Comparison of ENCODE assay signal across 8 cellular contexts in genomic region chr19:48963371-48964204, GRCh38. TPM values are rescaled to one million over a fixed set of nuclear protein-coding genes. Genes with fewer than 3 reads are reported as not detected.
A peak's percentile ranks its signal among the peaks of the same experiment; 100 is the strongest.
DNase-seq lines count a peak whose midpoint lies in the region; ATAC-seq and TF ChIP-seq lines count a peak whose summit lies in the region.

No MANE protein-coding gene starts in this region.

- TF ChIP-seq POLR2A in esophagus squamous epithelium (IDR thresholded peaks at IDR 0.05) = peak in 1 of 4 donors; percentile 50

- H3K4me3 ChIP-seq in esophagus squamous epithelium (peak overlapping the region; percentile 1 to 97 (median 84)), muscle layer of duodenum (ENCODE audit: low read depth in 1 of 2, low read length in 2 of 2) (peak overlapping the region; percentile 26 to 57)

- ATAC-seq in activated T-cell treated with anti-CD3 and anti-CD28 coated beads, Interleukin-2, amount 50 U/mL, for 4 hours = peak; percentile 10 to 17
- ATAC-seq in stimulated activated memory B cell treated with anti-CD40 and anti-IgM and Interleukin-4, amounts not matched to agents 10 μg/mL and 1 μg/mL and 100 μg/mL, for 72 hours = peak; percentile 6

- no peaks in the 10 kb centered on the region for H3K9me3 Mint-ChIP-seq in activated T-cell treated with anti-CD3 and anti-CD28 coated beads, Interleukin-2, amount 50 U/mL, for 4 hours
- no peaks in the 10 kb centered on the region for H3K9me3 Mint-ChIP-seq in stimulated activated memory B cell treated with anti-CD40 and anti-IgM and Interleukin-4, amounts not matched to agents 10 μg/mL and 1 μg/mL and 100 μg/mL, for 72 hours

- H3K36me3 ChIP-seq in esophagus squamous epithelium (peaks cover under 1 to 27% (median 2%) of the 10 kb centered on the region in 3 donors), muscle layer of duodenum (ENCODE audit: control insufficient read depth in 1 of 2, insufficient read depth in 2 of 2, low read length in 2 of 2) (peaks cover 11 to 31% of the 10 kb centered on the region in 2 donors)

- H3K9me3 ChIP-seq in esophagus squamous epithelium (no peaks in the 10 kb centered on the region), muscle layer of duodenum (ENCODE audit: control insufficient read depth in 1 of 2, low read length in 2 of 2) (no peaks in the 10 kb centered on the region)

- H3K27me3 Mint-ChIP-seq in activated T-cell treated with anti-CD3 and anti-CD28 coated beads, Interleukin-2, amount 50 U/mL, for 4 hours (ENCODE audit: low read depth) = no peaks in the 10 kb centered on the region
- H3K27me3 Mint-ChIP-seq in stimulated activated memory B cell treated with anti-CD40 and anti-IgM and Interleukin-4, amounts not matched to agents 10 μg/mL and 1 μg/mL and 100 μg/mL, for 72 hours = no peaks in the 10 kb centered on the region

- H3K27me3 ChIP-seq in esophagus squamous epithelium = no peaks in the 10 kb centered on the region
- H3K27me3 ChIP-seq in muscle layer of duodenum (ENCODE audit: low read depth, low read length) = no peaks in the 10 kb centered on the region

- H3K4me1 Mint-ChIP-seq in activated T-cell treated with anti-CD3 and anti-CD28 coated beads, Interleukin-2, amount 50 U/mL, for 4 hours (ENCODE audit: low read depth) = peaks cover 56% of the 10 kb centered on the region
- peaks cover 76% of the 10 kb centered on the region for H3K4me1 Mint-ChIP-seq in stimulated activated memory B cell treated with anti-CD40 and anti-IgM and Interleukin-4, amounts not matched to agents 10 μg/mL and 1 μg/mL and 100 μg/mL, for 72 hours

- peaks cover 43 to 66% (median 44%) of the 10 kb centered on the region in 3 donors for H3K4me1 ChIP-seq in esophagus squamous epithelium
- peaks cover 13 to 42% of the 10 kb centered on the region in 2 donors for H3K4me1 ChIP-seq in muscle layer of duodenum (ENCODE audit: control insufficient read depth in 1 of 2, insufficient read depth in 2 of 2, low read length in 2 of 2)

- H3K27ac ChIP-seq in esophagus squamous epithelium = peak overlapping the region; percentile 84 to 95 (median 94)
- H3K27ac ChIP-seq in muscle layer of duodenum (ENCODE audit: low read length) = peak overlapping the region; percentile 89

- H3K27ac Mint-ChIP-seq in stimulated activated memory B cell treated with anti-CD40 and anti-IgM and Interleukin-4, amounts not matched to agents 10 μg/mL and 1 μg/mL and 100 μg/mL, for 72 hours = peak overlapping the region; percentile 100

- peaks cover 19% of the 10 kb centered on the region for H3K36me3 Mint-ChIP-seq in activated T-cell treated with anti-CD3 and anti-CD28 coated beads, Interleukin-2, amount 50 U/mL, for 4 hours (ENCODE audit: insufficient read depth)
- peaks cover 50% of the 10 kb centered on the region for H3K36me3 Mint-ChIP-seq in stimulated activated memory B cell treated with anti-CD40 and anti-IgM and Interleukin-4, amounts not matched to agents 10 μg/mL and 1 μg/mL and 100 μg/mL, for 72 hours

- 5 to 12% methylated on average over 13 to 23 of the region's 28 CpGs for WGBS in esophagus squamous epithelium, 2 donors

- peak overlapping the region; percentile 100 for H3K4me3 Mint-ChIP-seq in activated T-cell treated with anti-CD3 and anti-CD28 coated beads, Interleukin-2, amount 50 U/mL, for 4 hours
- peak overlapping the region; percentile 100 for H3K4me3 Mint-ChIP-seq in stimulated activated memory B cell treated with anti-CD40 and anti-IgM and Interleukin-4, amounts not matched to agents 10 μg/mL and 1 μg/mL and 100 μg/mL, for 72 hours

- TF ChIP-seq CTCF in esophagus squamous epithelium (IDR thresholded peaks at IDR 0.05) = no peak

- peak; percentile 30 for DNase-seq in SIG-M5 treated with dmso at 0.1 percent for 504 hours (lab: John Stamatoyannopoulos, UW; ENCODE audit: unreplicated experiment)
- DNase-seq in SIG-M5 (lab: John Stamatoyannopoulos, UW) = no peak
- peak; percentile 20 for DNase-seq in NOMO-1 treated with dmso at 0.1 percent for 144 hours (lab: John Stamatoyannopoulos, UW; ENCODE audit: unreplicated experiment)
- peak; percentile 56 for DNase-seq in activated T-cell treated with anti-CD3 and anti-CD28 coated beads, Interleukin-2, amount 50 U/mL, for 4 hours
- DNase-seq in esophagus squamous epithelium (lab: John Stamatoyannopoulos, UW) = no peak
- no peak for DNase-seq in SKM-1 treated with dmso at 0.1 percent for 144 hours (lab: John Stamatoyannopoulos, UW; ENCODE audit: unreplicated experiment)

- intact Hi-C loops in esophagus squamous epithelium (cut with DNase I) = no loop called here

RNA-seq across cellular contexts. Expression of gene FTL, which starts 1.5 kb away (rescaled TPM):
- 1,000 to 10,000 TPM in 2 of 3 donors, 100 to 1,000 TPM in 1; 996 to 1,080 (median 1,001) TPM for total RNA-seq in activated T-cell treated with anti-CD3 and anti-CD28 coated beads, Interleukin-2, amount 50 U/mL, for 4 hours
- 1,000 to 10,000 TPM in 3 of 4 donors, 100 to 1,000 TPM in 1; 556 to 2,127 (median 1,494) TPM for total RNA-seq in esophagus squamous epithelium

RNA-seq across cellular contexts. Expression of gene BAX, which starts 8.9 kb away (rescaled TPM):
- 100 to 1,000 TPM; 200 to 250 (median 203) TPM for total RNA-seq in activated T-cell treated with anti-CD3 and anti-CD28 coated beads, Interleukin-2, amount 50 U/mL, for 4 hours
- 10 to 100 TPM; 38.9 to 42.8 (median 42.4) TPM for total RNA-seq in esophagus squamous epithelium

RNA-seq across cellular contexts. Expression of gene GYS1, which starts 29.5 kb away (rescaled TPM):
- 10 to 100 TPM; 34.5 to 41.1 (median 35.5) TPM for total RNA-seq in activated T-cell treated with anti-CD3 and anti-CD28 coated beads, Interleukin-2, amount 50 U/mL, for 4 hours
- total RNA-seq in esophagus squamous epithelium = 10 to 100 TPM; 30.6 to 47.6 (median 39.5) TPM

RNA-seq across cellular contexts. Expression of gene DHDH, which starts 30.1 kb away (rescaled TPM):
- not detected for total RNA-seq in activated T-cell treated with anti-CD3 and anti-CD28 coated beads, Interleukin-2, amount 50 U/mL, for 4 hours
- 1 to 10 TPM in 1 of 4 donors, under 1 TPM in 1, not detected in 2; 0.95 to 2.9 TPM for total RNA-seq in esophagus squamous epithelium

RNA-seq across cellular contexts. Expression of gene RUVBL2, which starts 30.1 kb away (rescaled TPM):
- 100 to 1,000 TPM; 208 to 257 (median 230) TPM for total RNA-seq in activated T-cell treated with anti-CD3 and anti-CD28 coated beads, Interleukin-2, amount 50 U/mL, for 4 hours
- total RNA-seq in esophagus squamous epithelium = 100 to 1,000 TPM; 102 to 140 (median 119) TPM

Comparison
In these comparisons a context has a peak if more than half of its experiments do, and no peak if none do; other contexts are left out.
1. DNase-seq: peak in SIG-M5 treated with dmso at 0.1 percent for 504 hours (single experiment), NOMO-1 treated with dmso at 0.1 percent for 144 hours (single experiment) and activated T-cell treated with anti-CD3 and anti-CD28 coated beads, Interleukin-2, amount 50 U/mL, for 4 hours (single experiment); none in SIG-M5 (single experiment), esophagus squamous epithelium (single experiment) and SKM-1 treated with dmso at 0.1 percent for 144 hours (single experiment).
2. RNA of gene BAX, which starts 8.9 kb away (total RNA-seq): 200 to 250 TPM in activated T-cell treated with anti-CD3 and anti-CD28 coated beads, Interleukin-2, amount 50 U/mL, for 4 hours; 38.9 to 42.8 TPM in esophagus squamous epithelium; every median in the first group is over 4 times any median in the second.